Comparison of ENCODE assay signal across 27 cellular contexts in the genomic region with DNA sequence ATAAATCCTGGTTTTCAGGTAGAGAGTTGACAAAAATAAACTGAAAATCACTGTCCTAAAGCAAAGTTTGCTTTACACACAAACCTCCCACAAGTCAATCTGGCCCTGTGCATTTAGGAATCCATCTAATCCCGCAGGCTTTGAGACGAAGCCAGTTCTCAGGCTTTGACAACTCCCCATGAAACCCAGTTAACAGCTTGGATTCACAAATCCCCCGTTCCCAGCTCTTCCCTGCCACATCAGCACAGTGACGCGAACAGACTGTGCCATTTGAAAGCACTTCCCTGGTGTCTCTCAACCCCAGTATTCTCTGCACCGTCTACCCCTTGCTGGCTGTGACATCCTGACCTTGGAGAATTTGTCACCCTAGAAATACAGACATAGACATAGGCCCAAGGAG.
"Had no signal": no experiment of that assay in that cellular context is flagged by ENCODE, and none has a peak within 500 bp of the region (broad histone marks: within the 10 kb centered on the region; RNA-seq: fewer than 3 reads in every experiment).

No MANE protein-coding gene starts in this region.

- H3K9me3 Mint-ChIP-seq: stimulated activated naive CD8-positive, alpha-beta T cell treated with anti-CD3 and anti-CD28 coated beads, Interleukin-15, Interleukin-2, amounts not matched to agents 100 ng/mL and 50 ng/mL, for 24 hours had no signal

- H3K4me1 Mint-ChIP-seq: immature natural killer cell; natural killer cell; stimulated activated effector memory CD8-positive, alpha-beta T cell treated with anti-CD3 and anti-CD28 coated beads, Interleukin-12 subunit alpha, Interleukin-12 subunit beta, amount 100 ng/mL, for 72 hours had no signal

- H3K36me3 ChIP-seq: left lung, lower lobe of right lung, pancreas, prostate gland, spleen, thyroid gland, transverse colon, upper lobe of left lung, vagina had no signal

- H3K27ac Mint-ChIP-seq: immature natural killer cell; natural killer cell; nephron progenitor cell; stimulated activated effector memory CD8-positive, alpha-beta T cell treated with anti-CD3 and anti-CD28 coated beads, Interleukin-12 subunit alpha, Interleukin-12 subunit beta, amount 100 ng/mL, for 72 hours; stimulated activated naive CD8-positive, alpha-beta T cell treated with anti-CD3 and anti-CD28 coated beads, Interleukin-15, Interleukin-2, amounts not matched to agents 100 ng/mL and 50 ng/mL, for 24 hours had no signal

- ATAC-seq: left colon; left lung; lower lobe of right lung; natural killer cell; pancreas; right cardiac atrium; sciatic nerve; stimulated activated effector memory CD8-positive, alpha-beta T cell treated with anti-CD3 and anti-CD28 coated beads, Interleukin-12 subunit alpha, Interleukin-12 subunit beta, amount 100 ng/mL, for 72 hours had no signal

- H3K4me1 ChIP-seq: left lung, lower lobe of right lung, pancreas, prostate gland, spleen, testis, thyroid gland, transverse colon, upper lobe of left lung, vagina had no signal

- H3K36me3 Mint-ChIP-seq: immature natural killer cell; natural killer cell; stimulated activated effector memory CD8-positive, alpha-beta T cell treated with anti-CD3 and anti-CD28 coated beads, Interleukin-12 subunit alpha, Interleukin-12 subunit beta, amount 100 ng/mL, for 72 hours had no signal

- H3K4me3 Mint-ChIP-seq: immature natural killer cell; natural killer cell; nephron progenitor cell; stimulated activated effector memory CD8-positive, alpha-beta T cell treated with anti-CD3 and anti-CD28 coated beads, Interleukin-12 subunit alpha, Interleukin-12 subunit beta, amount 100 ng/mL, for 72 hours; stimulated activated naive CD8-positive, alpha-beta T cell treated with anti-CD3 and anti-CD28 coated beads, Interleukin-15, Interleukin-2, amounts not matched to agents 100 ng/mL and 50 ng/mL, for 24 hours had no signal

- H3K27me3 ChIP-seq: left lung, pancreas, spleen, testis, thyroid gland, transverse colon, upper lobe of left lung, vagina had no signal

- H3K4me3 ChIP-seq: left lung, lower lobe of right lung, pancreas, prostate gland, skin epidermis, spleen, testis, thyroid gland, transverse colon, upper lobe of left lung, vagina had no signal

- H3K9me3 ChIP-seq: lower lobe of right lung, pancreas, prostate gland, testis, thyroid gland, transverse colon, upper lobe of left lung, vagina had no signal

- DNase-seq: hypothalamus; immature natural killer cell; kidney; left colon; left lung; lower lobe of right lung; mammary epithelial cell; mesenchymal stem cell; natural killer cell; nephron progenitor cell; nucleus accumbens; pancreas; retina; right cardiac atrium; spleen; stimulated activated CD4-positive, alpha-beta T cell treated with anti-CD3 and anti-CD28 coated beads, Interleukin-4, amount 100 ng/mL, for 24 hours; stimulated activated naive CD4-positive, alpha-beta T cell; testis; thyroid gland; transverse colon had no signal

- H3K27ac ChIP-seq: left lung, lower lobe of right lung, pancreas, prostate gland, skin epidermis, spleen, testis, thyroid gland, transverse colon, upper lobe of left lung, vagina had no signal

- H3K27me3 Mint-ChIP-seq: stimulated activated naive CD8-positive, alpha-beta T cell treated with anti-CD3 and anti-CD28 coated beads, Interleukin-15, Interleukin-2, amounts not matched to agents 100 ng/mL and 50 ng/mL, for 24 hours had no signal
